ENCODE assay signal across 12 cellular contexts in the genomic region with DNA sequence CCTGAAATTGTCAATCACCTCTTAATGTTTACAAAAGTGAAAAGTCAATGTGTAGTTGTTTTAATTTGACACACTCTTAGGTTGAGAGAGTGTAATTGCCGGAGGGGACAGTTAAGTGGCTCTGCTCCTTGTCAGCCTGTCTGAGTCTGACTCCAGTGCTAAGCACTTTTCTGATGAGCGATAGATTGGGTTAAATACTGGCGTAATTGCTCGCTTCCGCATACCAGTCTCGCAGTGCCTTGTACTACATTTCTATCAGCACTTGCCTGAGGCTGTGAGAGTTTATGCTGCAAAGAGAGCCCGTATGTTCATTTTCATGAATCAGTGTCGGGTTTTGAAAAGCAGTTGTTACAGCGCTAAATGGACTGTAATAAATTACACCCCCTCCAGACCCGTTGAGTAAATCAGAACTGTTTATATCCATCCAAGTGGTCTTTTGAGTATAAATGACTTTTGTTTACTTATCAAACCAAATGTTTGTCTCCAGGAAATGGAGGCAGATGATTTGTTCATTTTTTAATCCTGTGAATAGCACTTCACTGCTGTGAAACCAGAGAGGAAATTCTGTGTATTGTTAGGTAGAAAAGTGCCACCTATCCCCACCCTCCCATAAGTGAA. TPM values are rescaled to one million over a fixed set of nuclear protein-coding genes. Genes with fewer than 3 reads are reported as not detected.
DNase-seq lines count a peak whose midpoint lies in the region; ATAC-seq and TF ChIP-seq lines count a peak whose summit lies in the region.
"Had no signal": no experiment of that assay in that cellular context is flagged by ENCODE, and none has a peak within 500 bp of the region (broad histone marks: within the 10 kb centered on the region; RNA-seq: fewer than 3 reads in every experiment).

No MANE protein-coding gene starts in this region.

- TF ChIP-seq CTCF in mesothelial cell of epicardium (IDR thresholded peaks at IDR 0.05; ENCODE audit: unreplicated experiment): no peak

- peaks cover 27% of the 10 kb centered on the region for H3K9me3 Mint-ChIP-seq in mesothelial cell of epicardium
- no peaks in the 10 kb centered on the region for H3K9me3 Mint-ChIP-seq in activated T-helper 1 cell treated with anti-CD3 and anti-CD28 coated beads, Interleukin-12 subunit alpha, Interleukin-12 subunit beta, Interleukin-2, Interleukin-4 antibody, amounts not matched to agents 30 ng/mL and 10 ng/mL and 1 ng/mL, durations not matched to agents 14 hours and 24 hours and 36 hours
- peaks cover 0 to 6% of the 10 kb centered on the region in 2 donors for H3K9me3 Mint-ChIP-seq in effector memory CD8-positive, alpha-beta T cell

- peak; percentile 41 for DNase-seq in EL
- DNase-seq in NCI-H1436 treated with DMSO at 0.1 percent for 48 hours (lab: John Stamatoyannopoulos, UW): peak; percentile 16
- peak; percentile 1 for DNase-seq in amniotic epithelial cell (ENCODE audit: low read depth)
- DNase-seq in mesothelial cell of epicardium (ENCODE audit: low spot score in 2 of 2, unreplicated experiment in 2 of 2): peak; percentile 34 to 62
- no peak for DNase-seq in activated T-helper 1 cell treated with anti-CD3 and anti-CD28 coated beads, Interleukin-12 subunit alpha, Interleukin-12 subunit beta, Interleukin-2, Interleukin-4 antibody, amounts not matched to agents 30 ng/mL and 10 ng/mL and 1 ng/mL, durations not matched to agents 14 hours and 24 hours and 36 hours (ENCODE audit: low spot score)
- DNase-seq in effector memory CD8-positive, alpha-beta T cell: no peak
- no peak for DNase-seq in HuH-7 (ENCODE audit: low spot score)
- DNase-seq: Calu3, gastrocnemius medialis, midbrain, T-cell had no signal

- no peak for ATAC-seq in HG03342 (IDR thresholded peaks at IDR 0.05; ENCODE audit: unreplicated experiment)
- ATAC-seq in effector memory CD8-positive, alpha-beta T cell (replicated peaks): no peak
- ATAC-seq: gastrocnemius medialis, T-cell had no signal

- H3K27me3 Mint-ChIP-seq in mesothelial cell of epicardium (ENCODE audit: low read depth): peaks cover 25% of the 10 kb centered on the region
- H3K27me3 Mint-ChIP-seq in activated T-helper 1 cell treated with anti-CD3 and anti-CD28 coated beads, Interleukin-12 subunit alpha, Interleukin-12 subunit beta, Interleukin-2, Interleukin-4 antibody, amounts not matched to agents 30 ng/mL and 10 ng/mL and 1 ng/mL, durations not matched to agents 14 hours and 24 hours and 36 hours (ENCODE audit: insufficient read depth): peaks cover 16% of the 10 kb centered on the region
- peaks cover 59 to 79% of the 10 kb centered on the region in 2 donors for H3K27me3 Mint-ChIP-seq in effector memory CD8-positive, alpha-beta T cell

- H3K4me1 Mint-ChIP-seq in mesothelial cell of epicardium: peaks cover 23% of the 10 kb centered on the region
- no peaks in the 10 kb centered on the region for H3K4me1 Mint-ChIP-seq in activated T-helper 1 cell treated with anti-CD3 and anti-CD28 coated beads, Interleukin-12 subunit alpha, Interleukin-12 subunit beta, Interleukin-2, Interleukin-4 antibody, amounts not matched to agents 30 ng/mL and 10 ng/mL and 1 ng/mL, durations not matched to agents 14 hours and 24 hours and 36 hours (ENCODE audit: low read depth)
- no peaks in the 10 kb centered on the region for H3K4me1 Mint-ChIP-seq in effector memory CD8-positive, alpha-beta T cell (ENCODE audit: low read depth in 2 of 2)
- H3K4me1 Mint-ChIP-seq: T-cell had no signal

- peaks cover 12% of the 10 kb centered on the region for H3K36me3 Mint-ChIP-seq in mesothelial cell of epicardium
- H3K36me3 Mint-ChIP-seq in activated T-helper 1 cell treated with anti-CD3 and anti-CD28 coated beads, Interleukin-12 subunit alpha, Interleukin-12 subunit beta, Interleukin-2, Interleukin-4 antibody, amounts not matched to agents 30 ng/mL and 10 ng/mL and 1 ng/mL, durations not matched to agents 14 hours and 24 hours and 36 hours (ENCODE audit: low read depth): no peaks in the 10 kb centered on the region
- H3K36me3 Mint-ChIP-seq in effector memory CD8-positive, alpha-beta T cell (ENCODE audit: insufficient read depth): no peaks in the 10 kb centered on the region
- H3K36me3 Mint-ChIP-seq: T-cell had no signal

- peak overlapping the region; percentile 82 for H3K27ac Mint-ChIP-seq in mesothelial cell of epicardium
- no peak overlapping the region for H3K27ac Mint-ChIP-seq in activated T-helper 1 cell treated with anti-CD3 and anti-CD28 coated beads, Interleukin-12 subunit alpha, Interleukin-12 subunit beta, Interleukin-2, Interleukin-4 antibody, amounts not matched to agents 30 ng/mL and 10 ng/mL and 1 ng/mL, durations not matched to agents 14 hours and 24 hours and 36 hours
- no peak overlapping the region for H3K27ac Mint-ChIP-seq in effector memory CD8-positive, alpha-beta T cell
- H3K27ac Mint-ChIP-seq: T-cell had no signal

- intact Hi-C loops in activated T-helper 1 cell treated with anti-CD3 and anti-CD28 coated beads, Interleukin-12 subunit alpha, Interleukin-12 subunit beta, Interleukin-2, Interleukin-4 antibody, amounts not matched to agents 30 ng/mL and 10 ng/mL and 1 ng/mL, durations not matched to agents 14 hours and 24 hours and 36 hours (cut with micrococcal nuclease): no loop called here

- peak overlapping the region; percentile 46 for H3K4me3 Mint-ChIP-seq in mesothelial cell of epicardium
- no peak overlapping the region for H3K4me3 Mint-ChIP-seq in activated T-helper 1 cell treated with anti-CD3 and anti-CD28 coated beads, Interleukin-12 subunit alpha, Interleukin-12 subunit beta, Interleukin-2, Interleukin-4 antibody, amounts not matched to agents 30 ng/mL and 10 ng/mL and 1 ng/mL, durations not matched to agents 14 hours and 24 hours and 36 hours
- H3K4me3 Mint-ChIP-seq in effector memory CD8-positive, alpha-beta T cell: no peak overlapping the region
- H3K4me3 Mint-ChIP-seq: T-cell had no signal

RNA-seq across cellular contexts. Expression of gene DMRT3, which starts 41.0 kb away (rescaled TPM):
- total RNA-seq in mesothelial cell of epicardium: 2.1 to 3.3 TPM (median 2.5 TPM) in 3 replicates
- not detected in 2 replicates for total RNA-seq in activated T-helper 1 cell treated with anti-CD3 and anti-CD28 coated beads, Interleukin-12 subunit alpha, Interleukin-12 subunit beta, Interleukin-2, Interleukin-4 antibody, amounts not matched to agents 30 ng/mL and 10 ng/mL and 1 ng/mL, durations not matched to agents 14 hours and 24 hours and 36 hours
- total RNA-seq: Calu3, T-cell had no signal

Comparison
In these comparisons a context has a peak if more than half of its experiments do, and no peak if none do; other contexts are left out.
1. DNase-seq: peak in EL (single experiment), NCI-H1436 treated with DMSO at 0.1 percent for 48 hours (single experiment), amniotic epithelial cell (single experiment) and mesothelial cell of epicardium (2 of 2); none in activated T-helper 1 cell treated with anti-CD3 and anti-CD28 coated beads, Interleukin-12 subunit alpha, Interleukin-12 subunit beta, Interleukin-2, Interleukin-4 antibody, amounts not matched to agents 30 ng/mL and 10 ng/mL and 1 ng/mL, durations not matched to agents 14 hours and 24 hours and 36 hours (single experiment), effector memory CD8-positive, alpha-beta T cell (0 of 3) and HuH-7 (single experiment).